In genomic region chr18:57747809-57748680, GRCh38 we compare ENCODE assay signal across 1 cellular context.
TF ChIP-seq lines count a peak whose summit lies in the region.

No MANE protein-coding gene starts in this region.

TF ChIP-seq in GM12878, 131 proteins besides CTCF, POLR2A, EP300 and RAD21 (continued from another document):
- no peak for TF ChIP-seq CEBPZ (IDR thresholded peaks at IDR 0.05; ENCODE audit: low read depth, low read length)
